Comparison of ENCODE assay signal across 25 cellular contexts in genomic region chr20:45275327-45275726, GRCh38. TPM values are rescaled to one million over a fixed set of nuclear protein-coding genes. Genes with fewer than 3 reads are reported as not detected.
DNase-seq lines count a peak whose midpoint lies in the region; ATAC-seq, FAIRE-seq and TF ChIP-seq lines count a peak whose summit lies in the region.
"Had no signal": no experiment of that assay in that cellular context is flagged by ENCODE, and none has a peak within 500 bp of the region (broad histone marks: within the 10 kb centered on the region; RNA-seq: fewer than 3 reads in every experiment).

No MANE protein-coding gene starts in this region.

- DNase-seq in HTR-8/SVneo (ENCODE audit: insufficient read length, low spot score) (no peak), left lobe of liver (ENCODE audit: low spot score) (peak; percentile 67), pancreas (peak in 1 of 6 donors; percentile 15), uterus (no peak), Calu3 (no peak)
- DNase-seq: 8988T; ACHN; BE2C; C1 segment of cervical spinal cord; CD4-positive, alpha-beta memory T cell; CD4-positive, CD25-positive, alpha-beta regulatory T cell; CD8-positive, alpha-beta memory T cell; COR-L47; DMS79 treated with DMSO at 0.1 percent for 48 hours; GF-D8 had no signal

- H3K27me3 Mint-ChIP-seq in Calu3 (ENCODE audit: unreplicated experiment), result peaks cover 54% of the 10 kb centered on the region

- H3K27me3 ChIP-seq in pancreas (no peaks in the 10 kb centered on the region), uterus (no peaks in the 10 kb centered on the region)
- H3K27me3 ChIP-seq: BLaER1 had no signal

- H3K4me1 Mint-ChIP-seq in Calu3 (ENCODE audit: low read depth, unreplicated experiment), result no peaks in the 10 kb centered on the region
- H3K4me1 Mint-ChIP-seq: CD4-positive, alpha-beta memory T cell; CD4-positive, CD25-positive, alpha-beta regulatory T cell; CD8-positive, alpha-beta memory T cell had no signal

- no peak overlapping the region for H3K27ac Mint-ChIP-seq in Calu3 (ENCODE audit: unreplicated experiment)
- H3K27ac Mint-ChIP-seq: CD14-positive monocyte; CD4-positive, alpha-beta memory T cell; CD4-positive, CD25-positive, alpha-beta regulatory T cell; CD8-positive, alpha-beta memory T cell had no signal

- 14 to 20% methylated on average over 3 of the region's 3 CpGs for WGBS in pancreas, 2 donors

- FAIRE-seq in HTR-8/SVneo (lab: Jason Lieb, UNC) (peak; percentile 52), pancreas (lab: Jason Lieb, UNC) (no peak)
- FAIRE-seq: A204.1, D721Med, G401.6, GM12891, GM19239 had no signal

- TF ChIP-seq CTCF in pancreas (IDR thresholded peaks at IDR 0.05) (no peak), uterus (IDR thresholded peaks at IDR 0.05) (no peak), Calu3 (IDR thresholded peaks at IDR 0.05; ENCODE audit: unreplicated experiment) (no peak)

- H3K4me1 ChIP-seq in pancreas (peaks cover 0 to 12% (median 10%) of the 10 kb centered on the region in 3 donors), uterus (no peaks in the 10 kb centered on the region)
- H3K4me1 ChIP-seq: BE2C, BLaER1 had no signal

- H3K4me3 Mint-ChIP-seq in Calu3 (ENCODE audit: low read depth, unreplicated experiment), result no peak overlapping the region
- H3K4me3 Mint-ChIP-seq: CD14-positive monocyte; CD4-positive, alpha-beta memory T cell; CD4-positive, CD25-positive, alpha-beta regulatory T cell; CD8-positive, alpha-beta memory T cell had no signal

- ATAC-seq in left lobe of liver (peak; percentile 92), pancreas (peak in 3 of 4 donors; percentile 66 to 85 (median 69)), GM19467 (IDR thresholded peaks at IDR 0.05; ENCODE audit: unreplicated experiment) (no peak)

- CTCF ChIA-PET in Calu3 (lab: Charles Lee), result interaction anchor here (0.6 to 2.2 kb wide), 2 partner anchors 20 to 1464 kb away, joined by 5 to 8 read pairs; partner anchors contain the start of gene SLPI

- H3K9me3 ChIP-seq in pancreas, result no peaks in the 10 kb centered on the region
- H3K9me3 ChIP-seq in uterus, result no peaks in the 10 kb centered on the region
- H3K9me3 ChIP-seq: BE2C, BLaER1 had no signal

- intact Hi-C loops in pancreas (cut with DNase I), result no loop called here
- intact Hi-C loops in uterus (cut with DNase I; ENCODE audit: low total_unique reads), result no loop called here
- intact Hi-C loops in Calu3 (cut with micrococcal nuclease; ENCODE audit: unreplicated experiment), result no loop called here

- no TSS peak for BruUV-seq in Calu3 (replicated peaks; lab: Mats Ljungman, UMichigan)

- no peaks in the 10 kb centered on the region for H3K9me3 Mint-ChIP-seq in Calu3 (ENCODE audit: low read depth, unreplicated experiment)
- H3K9me3 Mint-ChIP-seq: CD8-positive, alpha-beta memory T cell had no signal

- H3K4me3 ChIP-seq in pancreas, result no peak overlapping the region
- H3K4me3 ChIP-seq in uterus, result no peak overlapping the region
- H3K4me3 ChIP-seq: BLaER1 had no signal

- no peak for TF ChIP-seq POLR2A in uterus (IDR thresholded peaks at IDR 0.05)

- no peaks in the 10 kb centered on the region for H3K36me3 Mint-ChIP-seq in Calu3 (ENCODE audit: insufficient read depth, unreplicated experiment)
- H3K36me3 Mint-ChIP-seq: CD14-positive monocyte; CD4-positive, alpha-beta memory T cell; CD4-positive, CD25-positive, alpha-beta regulatory T cell; CD8-positive, alpha-beta memory T cell had no signal

- no peaks in the 10 kb centered on the region for H3K36me3 ChIP-seq in pancreas
- H3K36me3 ChIP-seq in uterus, result no peaks in the 10 kb centered on the region
- H3K36me3 ChIP-seq: BE2C, BLaER1 had no signal

- no peak overlapping the region for H3K27ac ChIP-seq in pancreas
- no peak overlapping the region for H3K27ac ChIP-seq in uterus
- H3K27ac ChIP-seq: BLaER1 had no signal

RNA-seq across cellular contexts. Expression of gene SLPI, which starts 21.0 kb away (rescaled TPM):
- 147 TPM for total RNA-seq in left lobe of liver
- total RNA-seq in pancreas, result 10 to 100 TPM in 4 of 6 donors, 1 to 10 TPM in 2; 4.4 to 51.1 (median 24.1) TPM
- polyA plus RNA-seq in pancreas, result 10 to 100 TPM; 27.3 to 49.4 TPM
- 10 to 100 TPM in 3 of 4 donors, 1 to 10 TPM in 1; 1.0 to 57.4 (median 20.9) TPM for total RNA-seq in uterus
- 270 and 446 TPM in 2 replicates for total RNA-seq in Calu3 (2022)
- total RNA-seq: A673; CD4-positive, alpha-beta memory T cell; CD4-positive, CD25-positive, alpha-beta regulatory T cell; CD8-positive, alpha-beta memory T cell had no signal
- polyA plus RNA-seq: AG04450; CD4-positive, alpha-beta memory T cell; CD4-positive, CD25-positive, alpha-beta regulatory T cell; CD8-positive, alpha-beta memory T cell had no signal

RNA-seq across cellular contexts. Expression of gene RBPJL, which starts 31.3 kb away (rescaled TPM):
- 0.23 TPM for total RNA-seq in left lobe of liver
- 100 to 1,000 TPM; 169 to 591 (median 427) TPM for total RNA-seq in pancreas
- 1,000 to 10,000 TPM; 1,163 to 1,575 TPM for polyA plus RNA-seq in pancreas
- total RNA-seq in uterus, result not detected
- not detected in 2 replicates for total RNA-seq in Calu3 (2022)
- total RNA-seq: A673; CD4-positive, alpha-beta memory T cell; CD4-positive, CD25-positive, alpha-beta regulatory T cell; CD8-positive, alpha-beta memory T cell had no signal
- polyA plus RNA-seq: AG04450; CD14-positive monocyte; CD4-positive, alpha-beta memory T cell; CD4-positive, CD25-positive, alpha-beta regulatory T cell; CD8-positive, alpha-beta memory T cell had no signal

RNA-seq across cellular contexts. Expression of gene MATN4, which starts 32.8 kb away (rescaled TPM):
- not detected for total RNA-seq in left lobe of liver
- total RNA-seq in pancreas, result 1 to 10 TPM in 5 of 6 donors, under 1 TPM in 1; 0.89 to 6.4 (median 2.3) TPM
- polyA plus RNA-seq in pancreas, result 1 to 10 TPM; 1.5 to 3.1 TPM
- total RNA-seq in uterus, result 1 to 10 TPM in 1 of 4 donors, not detected in 3; 5.6 TPM
- total RNA-seq in Calu3 (2022), result 0.17 and 0.29 TPM in 2 replicates
- total RNA-seq: CD4-positive, alpha-beta memory T cell; CD4-positive, CD25-positive, alpha-beta regulatory T cell had no signal
- polyA plus RNA-seq: AG04450; CD14-positive monocyte; CD4-positive, alpha-beta memory T cell; CD8-positive, alpha-beta memory T cell had no signal

RNA-seq across cellular contexts. Expression of gene SEMG2, which starts 54.2 kb away (rescaled TPM):
- not detected for total RNA-seq in left lobe of liver
- total RNA-seq in pancreas, result not detected
- polyA plus RNA-seq in pancreas, result not detected
- total RNA-seq in uterus, result not detected
- not detected in 2 replicates for total RNA-seq in Calu3 (2022)
- total RNA-seq: A673; CD4-positive, alpha-beta memory T cell; CD4-positive, CD25-positive, alpha-beta regulatory T cell; CD8-positive, alpha-beta memory T cell had no signal
- polyA plus RNA-seq: AG04450; CD14-positive monocyte; CD4-positive, alpha-beta memory T cell; CD4-positive, CD25-positive, alpha-beta regulatory T cell; CD8-positive, alpha-beta memory T cell had no signal

Comparison
In these comparisons a context has a peak if more than half of its experiments do, and no peak if none do; other contexts are left out.
1. RNA of gene RBPJL, which starts 31.3 kb away (total RNA-seq): 169 to 591 TPM in pancreas; 0.23 TPM in left lobe of liver (single experiment), not detected in uterus and not detected in Calu3; every median in the first group is over 100 times any median in the second.